3 cellular contexts compared by ENCODE assay signal in the genomic region with DNA sequence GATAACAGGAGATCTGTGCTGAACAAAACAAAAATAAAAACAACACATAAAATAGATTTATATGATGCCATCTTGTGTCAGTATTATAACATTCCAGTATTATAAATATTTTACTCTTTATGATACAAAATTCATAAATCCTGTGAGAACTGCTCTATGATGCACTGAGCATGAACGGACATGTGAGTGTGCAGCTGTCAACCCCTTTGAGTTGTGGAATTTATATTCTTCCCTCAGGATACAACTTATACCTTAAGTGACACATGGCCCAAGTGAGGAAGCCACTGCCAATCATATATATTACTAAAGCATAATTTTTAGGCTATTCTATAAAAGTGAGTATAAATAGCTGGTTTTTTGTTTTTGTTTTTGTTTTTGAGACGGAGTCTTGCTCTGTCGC.
"Had no signal": no experiment of that assay in that cellular context is flagged by ENCODE, and none has a peak within 500 bp of the region (broad histone marks: within the 10 kb centered on the region; RNA-seq: fewer than 3 reads in every experiment).

No MANE protein-coding gene starts in this region.

- H3K4me3 ChIP-seq: GM12878 had no signal

- ATAC-seq: GM12878 had no signal

- DNase-seq: GDM1, GF-D8 had no signal
